ENCODE assay signal across 28 cellular contexts in the genomic region with DNA sequence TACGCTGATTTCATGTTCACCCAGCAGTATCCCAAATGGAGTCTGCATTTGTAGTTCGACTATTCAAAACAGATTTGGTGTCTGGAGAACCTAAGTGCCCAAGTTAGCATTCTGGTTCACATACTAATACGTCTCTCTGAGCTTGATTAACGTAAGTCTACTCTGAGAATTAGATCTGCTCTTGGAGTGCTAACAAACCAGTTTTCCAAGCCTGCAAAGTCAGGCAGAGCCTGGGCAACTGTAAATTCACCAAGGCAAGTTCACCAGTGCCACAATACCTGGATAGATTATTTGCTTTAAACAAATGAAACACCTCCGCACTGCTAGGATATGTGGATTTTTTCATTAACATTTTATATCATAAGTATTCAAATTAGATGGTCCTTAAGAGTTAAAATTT.
DNase-seq lines count a peak whose midpoint lies in the region; ATAC-seq and TF ChIP-seq lines count a peak whose summit lies in the region.
"Had no signal": no experiment of that assay in that cellular context is flagged by ENCODE, and none has a peak within 500 bp of the region (broad histone marks: within the 10 kb centered on the region; RNA-seq: fewer than 3 reads in every experiment).

No MANE protein-coding gene starts in this region.

- no peak overlapping the region for H3K4me2 ChIP-seq in mesenchymal stem cell (ENCODE audit: low read length, poor library complexity, severe bottlenecking)
- peak overlapping the region; percentile 72 for H3K4me2 ChIP-seq in smooth muscle cell

- H3K18ac ChIP-seq in mesenchymal stem cell (ENCODE audit: low read depth in 1 of 2, low read length in 2 of 2) = no peak overlapping the region

- no peak overlapping the region for H2AFZ ChIP-seq in mesenchymal stem cell (ENCODE audit: low read depth, low read length)
- H2AFZ ChIP-seq in smooth muscle cell (ENCODE audit: low read depth) = no peak overlapping the region

- TF ChIP-seq CTCF in smooth muscle cell (IDR thresholded peaks at IDR 0.05; ENCODE audit: borderline replicate concordance, insufficient read depth, poor library complexity, severe bottlenecking) = no peak

- no peaks in the 10 kb centered on the region for H3F3A ChIP-seq in smooth muscle cell (ENCODE audit: low read depth)

- no peak overlapping the region for H2BK120ac ChIP-seq in mesenchymal stem cell (ENCODE audit: low read depth, low read length)

- no peak overlapping the region for H4K91ac ChIP-seq in mesenchymal stem cell (ENCODE audit: low read length)

- H3K27ac ChIP-seq in mesenchymal stem cell (ENCODE audit: low read length, poor library complexity, severe bottlenecking) (no peak overlapping the region), smooth muscle cell (ENCODE audit: low read depth) (peak overlapping the region; percentile 15)
- H3K27ac ChIP-seq: colonic mucosa, RWPE1, transverse colon had no signal

- H3K23ac ChIP-seq in mesenchymal stem cell (ENCODE audit: low read length in 2 of 2) = no peak overlapping the region

- H2BK12ac ChIP-seq in mesenchymal stem cell (ENCODE audit: low read length in 2 of 2) = no peak overlapping the region

- no peaks in the 10 kb centered on the region for H3K36me3 ChIP-seq in mesenchymal stem cell (ENCODE audit: control insufficient read depth in 1 of 2, insufficient read depth in 2 of 2, low read depth in 1 of 2, low read length in 2 of 2)
- H3K36me3 ChIP-seq in smooth muscle cell (ENCODE audit: low read depth) = no peaks in the 10 kb centered on the region
- H3K36me3 ChIP-seq: colonic mucosa, spleen, transverse colon had no signal

- peak overlapping the region; percentile 84 for H3K9ac ChIP-seq in mesenchymal stem cell (ENCODE audit: low read length)
- H3K9ac ChIP-seq in smooth muscle cell (ENCODE audit: low read depth) = no peak overlapping the region

- H3K27me3 ChIP-seq in mesenchymal stem cell (ENCODE audit: control insufficient read depth in 1 of 2, insufficient read depth in 1 of 2, low read length in 2 of 2) (no peaks in the 10 kb centered on the region), smooth muscle cell (ENCODE audit: low read depth) (no peaks in the 10 kb centered on the region)
- H3K27me3 ChIP-seq: colonic mucosa, spleen, transverse colon had no signal

- H2AK5ac ChIP-seq in mesenchymal stem cell (ENCODE audit: low read length, severe bottlenecking) = no peak overlapping the region

- H2BK5ac ChIP-seq in mesenchymal stem cell (ENCODE audit: low read depth, low read length, poor library complexity, severe bottlenecking) = no peak overlapping the region

- no peak overlapping the region for H4K8ac ChIP-seq in mesenchymal stem cell (ENCODE audit: low read length)

- 89% methylated on average over 4 of the region's 5 CpGs for WGBS in mesenchymal stem cell
- WGBS in smooth muscle cell (ENCODE audit: low lambda C conversion rate) = 48% methylated on average over 5 of the region's 5 CpGs

- H3K9me3 ChIP-seq in mesenchymal stem cell (ENCODE audit: control insufficient read depth, low read length) (no peaks in the 10 kb centered on the region), smooth muscle cell (replicated peaks; ENCODE audit: low read depth) (no peaks in the 10 kb centered on the region)
- H3K9me3 ChIP-seq: colonic mucosa, transverse colon had no signal

- H3K79me2 ChIP-seq in smooth muscle cell (ENCODE audit: low read depth) = peaks cover 21% of the 10 kb centered on the region

- H3K4me3 ChIP-seq in mesenchymal stem cell (ENCODE audit: insufficient read depth in 1 of 2, low read depth in 1 of 2, low read length in 2 of 2) = peak overlapping the region in 1 of 2 experiments; percentile 29
- no peak overlapping the region for H3K4me3 ChIP-seq in smooth muscle cell
- H3K4me3 ChIP-seq: colonic mucosa, spleen, transverse colon had no signal

- H3K4ac ChIP-seq in mesenchymal stem cell (ENCODE audit: low read depth in 1 of 2, low read length in 2 of 2) = no peak overlapping the region

- peaks cover 25% of the 10 kb centered on the region for H4K20me1 ChIP-seq in smooth muscle cell (ENCODE audit: low read depth)

- H3K79me1 ChIP-seq in mesenchymal stem cell (replicated peaks; ENCODE audit: low read length, poor library complexity, severe bottlenecking) = peaks cover 7% of the 10 kb centered on the region

- no peak for ATAC-seq in GM21526 (IDR thresholded peaks at IDR 0.05; ENCODE audit: low FRiP score, unreplicated experiment)
- ATAC-seq: CD8-positive, alpha-beta T cell; naive thymus-derived CD4-positive, alpha-beta T cell had no signal

- H2BK15ac ChIP-seq in mesenchymal stem cell (ENCODE audit: low read depth, poor library complexity, severe bottlenecking) = no peak overlapping the region

- peaks cover 1% of the 10 kb centered on the region for H3K4me1 ChIP-seq in mesenchymal stem cell (ENCODE audit: control insufficient read depth, insufficient read depth, low read depth, low read length)
- peaks cover 8% of the 10 kb centered on the region for H3K4me1 ChIP-seq in smooth muscle cell (ENCODE audit: low read depth)
- H3K4me1 ChIP-seq: colonic mucosa, transverse colon had no signal

- DNase-seq in NCI-H82 (lab: John Stamatoyannopoulos, UW) = peak; percentile 42
- DNase-seq in NCI-H82 treated with DMSO at 0.1 percent for 48 hours (lab: John Stamatoyannopoulos, UW; ENCODE audit: unreplicated experiment) = no peak
- DNase-seq in NCI-H69 (lab: John Stamatoyannopoulos, UW) = peak; percentile 52
- no peak for DNase-seq in mesenchymal stem cell
- DNase-seq in smooth muscle cell (lab: John Stamatoyannopoulos, UW; ENCODE audit: unreplicated experiment) = no peak
- DNase-seq in activated CD4-positive, CD25-positive, alpha-beta regulatory T cell treated with anti-CD3 and anti-CD28 coated beads, Interleukin-2, amount 50 U/mL, for 72 hours = no peak
- DNase-seq in activated effector memory CD4-positive, alpha-beta T cell treated with anti-CD3 and anti-CD28 coated beads, Interleukin-2, amount 50 U/mL, for 16 hours = no peak
- DNase-seq: activated CD4-positive, alpha-beta memory T cell treated with anti-CD3 and anti-CD28 coated beads, Interleukin-2, amount 10 ng/mL, durations not matched to agents 7 days and 5 days; activated CD4-positive, alpha-beta T cell treated with anti-CD3 and anti-CD28 coated beads for 1 hour; activated CD8-positive, alpha-beta memory T cell treated with anti-CD3 and anti-CD28 coated beads, Interleukin-2, amount 50 U/mL, for 48 hours; aorta; CD8-positive, alpha-beta T cell; colonic mucosa; DMS153; effector CD8-positive, alpha-beta T cell; foreskin fibroblast; head of caudate nucleus; Karpas-422; mesendoderm; naive thymus-derived CD4-positive, alpha-beta T cell; NCI-H1436; NCI-H2081 treated with DMSO at 0.1 percent for 48 hours; retina; spleen; stimulated activated CD4-positive, alpha-beta T cell treated with anti-CD3 and anti-CD28 coated beads, Interleukin-2, amount 100 ng/mL, for 48 hours; transverse colon had no signal

- H3K14ac ChIP-seq in mesenchymal stem cell (ENCODE audit: low read length in 2 of 2) = no peak overlapping the region

Comparison
In these comparisons a context has a peak if more than half of its experiments do, and no peak if none do; other contexts are left out.
1. DNase-seq: peak in NCI-H82 (single experiment) and NCI-H69 (single experiment); none in NCI-H82 treated with DMSO at 0.1 percent for 48 hours (single experiment), mesenchymal stem cell (single experiment), smooth muscle cell (single experiment), activated CD4-positive, CD25-positive, alpha-beta regulatory T cell treated with anti-CD3 and anti-CD28 coated beads, Interleukin-2, amount 50 U/mL, for 72 hours (single experiment) and activated effector memory CD4-positive, alpha-beta T cell treated with anti-CD3 and anti-CD28 coated beads, Interleukin-2, amount 50 U/mL, for 16 hours (single experiment).